1 cellular context compared by ENCODE assay signal in the genomic region with DNA sequence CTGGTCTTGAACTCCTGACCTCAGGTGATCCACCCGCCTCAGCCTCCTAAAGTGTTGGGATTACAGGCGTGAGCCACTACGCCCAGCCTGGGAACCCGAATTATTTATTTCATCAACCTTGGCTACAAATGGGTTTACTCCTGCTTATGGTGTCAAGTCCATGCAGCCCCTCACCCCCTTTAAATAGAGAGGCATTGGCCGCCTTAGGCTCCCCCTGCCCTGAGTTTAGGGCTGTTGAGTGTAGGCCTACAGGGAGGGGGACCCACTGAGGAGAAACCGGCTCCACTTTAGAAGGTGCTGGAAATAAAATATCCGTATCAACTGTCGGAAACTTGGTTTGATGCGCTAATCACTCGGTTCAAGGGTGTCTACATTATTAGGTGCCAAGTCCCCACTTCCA.
TF ChIP-seq lines count a peak whose summit lies in the region.

No MANE protein-coding gene starts in this region.

TF ChIP-seq in H1, 55 proteins besides CTCF, POLR2A, EP300 and RAD21:
- no peak for TF ChIP-seq CEBPB (IDR thresholded peaks at IDR 0.05; ENCODE audit: low read depth, low read length)
- TF ChIP-seq FOSL1 (IDR thresholded peaks at IDR 0.05; ENCODE audit: insufficient read depth, low read depth, low read length), result no peak
- no peak for TF ChIP-seq EGR1 (IDR thresholded peaks at IDR 0.05; ENCODE audit: borderline replicate concordance, low read depth, low read length)
- no peak for TF ChIP-seq JUN (IDR thresholded peaks at IDR 0.05; ENCODE audit: low read depth, low read length)
- no peak for TF ChIP-seq NRF1 (IDR thresholded peaks at IDR 0.05; ENCODE audit: low read depth, low read length)
- no peak for TF ChIP-seq MAX (IDR thresholded peaks at IDR 0.05)
- no peak for TF ChIP-seq CBX5 (IDR thresholded peaks at IDR 0.05; ENCODE audit: low read depth, low read length)
- TF ChIP-seq POLR2AphosphoS5 (IDR thresholded peaks at IDR 0.05; ENCODE audit: low read depth, low read length), result no peak
- TF ChIP-seq TBP (IDR thresholded peaks at IDR 0.05; ENCODE audit: low read depth, low read length), result no peak
- no peak for TF ChIP-seq PHF8 (conservative IDR thresholded peaks at IDR 0.05; ENCODE audit: low read depth, low read length)
- TF ChIP-seq ZNF274 (IDR thresholded peaks at IDR 0.05; ENCODE audit: borderline replicate concordance, extremely low read depth, low read length), result no peak
- TF ChIP-seq RXRA (IDR thresholded peaks at IDR 0.05; ENCODE audit: insufficient read depth, low read depth, low read length), result no peak
- TF ChIP-seq HDAC6 (IDR thresholded peaks at IDR 0.05; ENCODE audit: low read depth, low read length), result no peak
TF ChIP-seq in H1: peak in this region for 0.
